In the genomic region with DNA sequence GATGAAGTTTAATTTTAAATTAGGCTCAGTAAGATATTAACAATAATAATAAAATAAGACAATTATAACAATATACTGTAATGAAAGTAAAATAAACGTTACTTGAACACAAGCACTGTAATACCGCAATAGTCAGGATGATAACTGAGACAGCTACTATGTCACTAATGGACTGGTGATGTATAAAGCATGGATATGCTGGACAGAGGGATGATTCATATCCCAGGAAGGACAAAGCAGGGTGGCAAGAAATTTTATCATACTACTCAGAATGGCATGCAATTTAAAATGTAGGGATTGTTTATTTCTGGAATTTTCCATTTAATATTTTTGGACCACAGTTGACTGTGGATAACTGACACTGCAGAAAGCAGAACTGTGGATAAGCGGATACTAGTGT, we compare ENCODE assay signal across 18 cellular contexts.
"Had no signal": no experiment of that assay in that cellular context is flagged by ENCODE, and none has a peak within 500 bp of the region (broad histone marks: within the 10 kb centered on the region; RNA-seq: fewer than 3 reads in every experiment).

No MANE protein-coding gene starts in this region.

- DNase-seq: activated CD4-positive, alpha-beta T cell treated with anti-CD3 and anti-CD28 coated beads for 4 hours; activated CD8-positive, alpha-beta T cell treated with anti-CD3 and anti-CD28 coated beads for 36 hours; activated gamma-delta T cell; activated T-cell treated with anti-CD3 and anti-CD28 coated beads, Interleukin-2, amount 50 U/mL, for 72 hours; amygdala; hypothalamus; left ventricle myocardium superior; mucosa of descending colon; naive thymus-derived CD4-positive, alpha-beta T cell; pancreas; stimulated activated CD4-positive, alpha-beta T cell treated with anti-CD3 and anti-CD28 coated beads, Interleukin-12 subunit alpha, Interleukin-12 subunit beta, amount 100 ng/mL, for 4 hours; stimulated activated CD4-positive, alpha-beta T cell treated with anti-CD3 and anti-CD28 coated beads, Interleukin-2, amount 100 ng/mL, for 24 hours had no signal

- H3K27me3 ChIP-seq: pancreas had no signal

- H3K4me3 Mint-ChIP-seq: activated CD8-positive, alpha-beta T cell treated with anti-CD3 and anti-CD28 coated beads for 36 hours; activated T-cell treated with anti-CD3 and anti-CD28 coated beads, Interleukin-2, amount 50 U/mL, for 72 hours; brain; central memory CD8-positive, alpha-beta T cell; memory B cell; naive thymus-derived CD4-positive, alpha-beta T cell; stimulated activated effector memory CD8-positive, alpha-beta T cell treated with anti-CD3 and anti-CD28 coated beads, Interleukin-12 subunit alpha, Interleukin-12 subunit beta, amount 100 ng/mL, for 72 hours had no signal

- H3K4me1 Mint-ChIP-seq: brain; central memory CD8-positive, alpha-beta T cell; memory B cell; naive thymus-derived CD4-positive, alpha-beta T cell; stimulated activated effector memory CD8-positive, alpha-beta T cell treated with anti-CD3 and anti-CD28 coated beads, Interleukin-12 subunit alpha, Interleukin-12 subunit beta, amount 100 ng/mL, for 72 hours had no signal

- ATAC-seq: activated CD8-positive, alpha-beta T cell treated with anti-CD3 and anti-CD28 coated beads for 36 hours; activated naive CD4-positive, alpha-beta T cell treated with anti-CD3 and anti-CD28 coated beads, Interleukin-2, amount 50 U/mL, for 72 hours; activated T-cell treated with anti-CD3 and anti-CD28 coated beads, Interleukin-2, amount 50 U/mL, for 72 hours; left ventricle myocardium superior; mucosa of descending colon; naive thymus-derived CD4-positive, alpha-beta T cell; pancreas; stimulated activated effector memory CD8-positive, alpha-beta T cell treated with anti-CD3 and anti-CD28 coated beads, Interleukin-12 subunit alpha, Interleukin-12 subunit beta, amount 100 ng/mL, for 72 hours had no signal

- H3K27me3 Mint-ChIP-seq: activated CD8-positive, alpha-beta T cell treated with anti-CD3 and anti-CD28 coated beads for 36 hours; brain; central memory CD8-positive, alpha-beta T cell; memory B cell; naive thymus-derived CD4-positive, alpha-beta T cell had no signal

- H3K9me3 ChIP-seq: mucosa of descending colon, pancreas had no signal

- H3K9me3 Mint-ChIP-seq: stimulated activated effector memory CD8-positive, alpha-beta T cell treated with anti-CD3 and anti-CD28 coated beads, Interleukin-12 subunit alpha, Interleukin-12 subunit beta, amount 100 ng/mL, for 72 hours had no signal

- H3K4me1 ChIP-seq: pancreas had no signal

- H3K27ac Mint-ChIP-seq: activated CD8-positive, alpha-beta T cell treated with anti-CD3 and anti-CD28 coated beads for 36 hours; activated naive CD4-positive, alpha-beta T cell treated with anti-CD3 and anti-CD28 coated beads, Interleukin-2, amount 50 U/mL, for 72 hours; brain; memory B cell; naive thymus-derived CD4-positive, alpha-beta T cell; stimulated activated effector memory CD8-positive, alpha-beta T cell treated with anti-CD3 and anti-CD28 coated beads, Interleukin-12 subunit alpha, Interleukin-12 subunit beta, amount 100 ng/mL, for 72 hours had no signal

- H3K4me3 ChIP-seq: coronary artery, mucosa of descending colon, pancreas had no signal
